Comparison of ENCODE assay signal across 25 cellular contexts in genomic region chr12:107291018-107291417, GRCh38.
"Had no signal": no experiment of that assay in that cellular context is flagged by ENCODE, and none has a peak within 500 bp of the region (broad histone marks: within the 10 kb centered on the region; RNA-seq: fewer than 3 reads in every experiment).

No MANE protein-coding gene starts in this region.

- H3K9me3 Mint-ChIP-seq: dendritic cell treated with granulocyte-macrophage colony-stimulating factor and Interleukin-4, amounts not matched to agents 40 ng/mL and 50 ng/mL, for 4 days; effector memory CD8-positive, alpha-beta T cell; endodermal cell had no signal

- DNase-seq: colonic mucosa; cortex of kidney; dermis blood vessel endothelial cell; effector CD4-positive, alpha-beta T cell; effector CD8-positive, alpha-beta T cell; effector memory CD4-positive, alpha-beta T cell; effector memory CD8-positive, alpha-beta T cell; endodermal cell; erythroblast; esophagus squamous epithelium; foreskin fibroblast; foreskin keratinocyte; foreskin melanocyte; gastrocnemius medialis; glutamatergic neuron; head of caudate nucleus; heart left ventricle; heart right ventricle had no signal

- H3K27ac ChIP-seq: colonic mucosa, coronary artery, dorsolateral prefrontal cortex, epithelial cell of prostate, esophagus muscularis mucosa, esophagus squamous epithelium, foreskin keratinocyte, gastrocnemius medialis, gastroesophageal sphincter, heart left ventricle, heart right ventricle had no signal

- ATAC-seq: effector memory CD8-positive, alpha-beta T cell; esophagus mucosa; foreskin keratinocyte; gastrocnemius medialis; gastroesophageal sphincter; heart left ventricle; heart right ventricle had no signal

- H3K27me3 ChIP-seq: colonic mucosa, esophagus muscularis mucosa, foreskin keratinocyte, gastrocnemius medialis had no signal

- H3K4me1 Mint-ChIP-seq: endodermal cell had no signal

- H3K4me1 ChIP-seq: colonic mucosa, esophagus muscularis mucosa, gastrocnemius medialis, gastroesophageal sphincter, heart left ventricle, heart right ventricle had no signal

- H3K9me3 ChIP-seq: colonic mucosa, esophagus muscularis mucosa, esophagus squamous epithelium, gastrocnemius medialis, gastroesophageal sphincter, heart left ventricle, heart right ventricle had no signal

- H3K4me3 Mint-ChIP-seq: dendritic cell treated with granulocyte-macrophage colony-stimulating factor and Interleukin-4, amounts not matched to agents 40 ng/mL and 50 ng/mL, for 4 days; effector memory CD8-positive, alpha-beta T cell; endodermal cell had no signal

- H3K4me3 ChIP-seq: colonic mucosa, coronary artery, dorsolateral prefrontal cortex, esophagus muscularis mucosa, esophagus squamous epithelium, gastrocnemius medialis, gastroesophageal sphincter, heart left ventricle, heart right ventricle had no signal

- H3K27ac Mint-ChIP-seq: dendritic cell treated with granulocyte-macrophage colony-stimulating factor and Interleukin-4, amounts not matched to agents 40 ng/mL and 50 ng/mL, for 4 days; endodermal cell had no signal

- H3K36me3 ChIP-seq: colonic mucosa, esophagus muscularis mucosa, esophagus squamous epithelium, gastrocnemius medialis, gastroesophageal sphincter, heart left ventricle, heart right ventricle had no signal
